ENCODE assay signal across 36 cellular contexts in genomic region chr9:124875501-124875900, GRCh38. TPM values are rescaled to one million over a fixed set of nuclear protein-coding genes. Genes with fewer than 3 reads are reported as not detected.
A peak's percentile ranks its signal among the peaks of the same experiment; 100 is the strongest.
DNase-seq lines count a peak whose midpoint lies in the region; ATAC-seq, FAIRE-seq and TF ChIP-seq lines count a peak whose summit lies in the region.
"Had no signal": no experiment of that assay in that cellular context is flagged by ENCODE, and none has a peak within 500 bp of the region (broad histone marks: within the 10 kb centered on the region; RNA-seq: fewer than 3 reads in every experiment).

No MANE protein-coding gene starts in this region.

- H3K27ac Mint-ChIP-seq in T-helper 1 cell treated with Interleukin-12 subunit alpha and Interleukin-12 subunit beta and Interleukin-4 antibody, amounts not matched to agents 30 μg/mL and 1 μg/mL, for 36 hours = peak overlapping the region; percentile 45
- H3K27ac Mint-ChIP-seq in activated B cell treated with CpG ODN at 0.5 μM for 24 hours = peak overlapping the region; percentile 12
- H3K27ac Mint-ChIP-seq in immature natural killer cell = peak overlapping the region; percentile 44 to 86 (median 64)

- H3K36me3 ChIP-seq in WERI-Rb-1 = peaks cover 92% of the 10 kb centered on the region

- no peaks in the 10 kb centered on the region for H3K27me3 ChIP-seq in AG04450 (ENCODE audit: control insufficient read depth, insufficient read depth, low read length)
- H3K27me3 ChIP-seq in WERI-Rb-1 (ENCODE audit: insufficient read depth, low read depth, severe bottlenecking) = no peaks in the 10 kb centered on the region
- H3K27me3 ChIP-seq: body of pancreas, stomach had no signal

- H3K36me3 Mint-ChIP-seq in T-helper 1 cell treated with Interleukin-12 subunit alpha and Interleukin-12 subunit beta and Interleukin-4 antibody, amounts not matched to agents 30 μg/mL and 1 μg/mL, for 36 hours (ENCODE audit: low read depth) = peaks cover 54% of the 10 kb centered on the region
- peaks cover 83% of the 10 kb centered on the region for H3K36me3 Mint-ChIP-seq in activated B cell treated with CpG ODN at 0.5 μM for 24 hours (ENCODE audit: low read depth)
- peaks cover 6 to 49% (median 24%) of the 10 kb centered on the region in 3 donors for H3K36me3 Mint-ChIP-seq in immature natural killer cell

- no peak for ATAC-seq in activated B cell treated with CpG ODN at 0.5 μM for 24 hours (ENCODE audit: low read depth)
- ATAC-seq: activated CD4-positive, CD25-positive, alpha-beta regulatory T cell treated with anti-CD3 and anti-CD28 coated beads, Interleukin-2, amount 50 U/mL, for 24 hours; body of pancreas; left colon had no signal

- TF ChIP-seq POLR2A in H54 (IDR thresholded peaks at IDR 0.05; ENCODE audit: low read depth, low read length) = no peak

- H3K9me3 ChIP-seq in AG04450 (ENCODE audit: control insufficient read depth, insufficient read depth, low read length) (no peaks in the 10 kb centered on the region), WERI-Rb-1 (ENCODE audit: severe bottlenecking) (no peaks in the 10 kb centered on the region)
- H3K9me3 ChIP-seq: body of pancreas, stomach had no signal

- H3K27ac ChIP-seq in AG04450 (ENCODE audit: low read depth, low read length) (peak overlapping the region; percentile 2), WERI-Rb-1 (no peak overlapping the region)
- H3K27ac ChIP-seq: 22Rv1, body of pancreas, stomach had no signal

- TF ChIP-seq CTCF in AG04450 (IDR thresholded peaks at IDR 0.05; ENCODE audit: low read depth, low read length) (no peak), activated B cell treated with CpG ODN at 0.5 μM for 24 hours (IDR thresholded peaks at IDR 0.05) (no peak), WERI-Rb-1 (IDR thresholded peaks at IDR 0.05; ENCODE audit: low read depth, low read length) (no peak)

- FAIRE-seq in frontal cortex (lab: Jason Lieb, UNC) = no peak
- no peak for FAIRE-seq in H54 (lab: Jason Lieb, UNC)
- FAIRE-seq: endothelial cell of umbilical vein, urothelium cell line had no signal

- CTCF ChIA-PET in AG04450 (lab: Charles Lee) (no interaction called here), activated B cell treated with CpG ODN at 0.5 μM for 24 hours (lab: Charles Lee) (no interaction called here)

- POLR2A ChIA-PET in AG04450 (lab: Yijun Ruan, JAX) (no interaction called here), activated B cell treated with CpG ODN at 0.5 μM for 24 hours (lab: Charles Lee) (interaction anchor here (7.3 kb wide), 1 partner anchor 13 kb away, joined by 164 read pairs; the partner anchor contains the start of genes ARPC5L and RPL35)

- intact Hi-C loops in activated B cell treated with CpG ODN at 0.5 μM for 24 hours (cut with micrococcal nuclease) = no loop called here

- no peaks in the 10 kb centered on the region for H3K27me3 Mint-ChIP-seq in T-helper 1 cell treated with Interleukin-12 subunit alpha and Interleukin-12 subunit beta and Interleukin-4 antibody, amounts not matched to agents 30 μg/mL and 1 μg/mL, for 36 hours (ENCODE audit: low read depth)
- no peaks in the 10 kb centered on the region for H3K27me3 Mint-ChIP-seq in activated B cell treated with CpG ODN at 0.5 μM for 24 hours
- H3K27me3 Mint-ChIP-seq in immature natural killer cell (ENCODE audit: low read depth in 3 of 3) = peaks cover 5 to 23% (median 15%) of the 10 kb centered on the region in 3 donors

- H3K4me3 ChIP-seq in AG04450 (ENCODE audit: low read depth, low read length) = no peak overlapping the region
- H3K4me3 ChIP-seq in WERI-Rb-1 (ENCODE audit: low read depth, low read length) = no peak overlapping the region
- H3K4me3 ChIP-seq: body of pancreas, stomach had no signal

- H3K4me1 Mint-ChIP-seq in T-helper 1 cell treated with Interleukin-12 subunit alpha and Interleukin-12 subunit beta and Interleukin-4 antibody, amounts not matched to agents 30 μg/mL and 1 μg/mL, for 36 hours (ENCODE audit: low read depth) = peaks cover 32% of the 10 kb centered on the region
- H3K4me1 Mint-ChIP-seq in activated B cell treated with CpG ODN at 0.5 μM for 24 hours (peaks cover 48% of the 10 kb centered on the region), immature natural killer cell (peaks cover 85 to 88% of the 10 kb centered on the region in 2 donors)

- DNase-seq in T-helper 1 cell (no peak), AG04450 (ENCODE audit: low read depth, low spot score) (no peak), activated B cell treated with CpG ODN at 0.5 μM for 24 hours (no peak), immature natural killer cell (no peak), frontal cortex (ENCODE audit: low spot score in 2 of 2) (no peak), H54 (ENCODE audit: insufficient read length, low spot score) (no peak), WERI-Rb-1 (no peak)
- DNase-seq: activated naive CD4-positive, alpha-beta T cell treated with Interleukin-2 at 50 U/mL for 16 hours; activated T-cell treated with anti-CD3 and anti-CD28 coated beads, Interleukin-2, amount 50 U/mL, for 1 hour; body of pancreas; cerebellar nuclear complex; DND-41; GF-D8; GOT3; hippocampal formation; KBM-7; left colon; mesendoderm; NCI-H1092; NCI-H187; NCI-H2171 treated with DMSO at 0.1 percent for 48 hours; NCI-H510A; RPMI8226; stimulated activated CD4-positive, alpha-beta T cell treated with anti-CD3 and anti-CD28 coated beads, Interleukin-1b, Interleukin-23, amount 100 ng/mL, for 48 hours; stomach had no signal

- H3K9me3 Mint-ChIP-seq in T-helper 1 cell treated with Interleukin-12 subunit alpha and Interleukin-12 subunit beta and Interleukin-4 antibody, amounts not matched to agents 30 μg/mL and 1 μg/mL, for 36 hours = no peaks in the 10 kb centered on the region
- H3K9me3 Mint-ChIP-seq in activated B cell treated with CpG ODN at 0.5 μM for 24 hours (no peaks in the 10 kb centered on the region), immature natural killer cell (no peaks in the 10 kb centered on the region)

- no peak overlapping the region for H3K4me3 Mint-ChIP-seq in T-helper 1 cell treated with Interleukin-12 subunit alpha and Interleukin-12 subunit beta and Interleukin-4 antibody, amounts not matched to agents 30 μg/mL and 1 μg/mL, for 36 hours
- H3K4me3 Mint-ChIP-seq in activated B cell treated with CpG ODN at 0.5 μM for 24 hours = no peak overlapping the region
- H3K4me3 Mint-ChIP-seq in immature natural killer cell = peak overlapping the region in 1 of 5 donors; percentile 18
- H3K4me3 Mint-ChIP-seq: CD14-positive monocyte had no signal

RNA-seq across cellular contexts. Expression of gene ARPC5L, which starts 13.6 kb away (rescaled TPM):
- 45.8 and 62.0 TPM in 2 replicates for polyA plus RNA-seq in AG04450 (2011; rRNA removed)
- polyA minus RNA-seq in AG04450 (2011; rRNA and poly(A)+ RNA removed) = 17.5 and 18.3 TPM in 2 replicates
- total RNA-seq in activated B cell treated with CpG ODN at 0.5 μM for 24 hours = 91.5 and 93.1 TPM in 2 replicates
- polyA plus RNA-seq in immature natural killer cell = 100 to 1,000 TPM; 169 to 202 (median 172) TPM
- total RNA-seq in frontal cortex = 10.6 TPM

RNA-seq across cellular contexts. Expression of gene RPL35, which starts 13.7 kb away (rescaled TPM):
- polyA plus RNA-seq in AG04450 (2011; rRNA removed) = 1,392 and 2,283 TPM in 2 replicates
- 210 and 338 TPM in 2 replicates for polyA minus RNA-seq in AG04450 (2011; rRNA and poly(A)+ RNA removed)
- 2,037 and 2,426 TPM in 2 replicates for total RNA-seq in activated B cell treated with CpG ODN at 0.5 μM for 24 hours
- 1,000 to 10,000 TPM in 2 of 3 donors, 100 to 1,000 TPM in 1; 774 to 2,756 (median 1,213) TPM for polyA plus RNA-seq in immature natural killer cell
- 884 TPM for total RNA-seq in frontal cortex

RNA-seq across cellular contexts. Expression of gene WDR38, which starts 22.2 kb away (rescaled TPM):
- polyA plus RNA-seq in AG04450 (2011; rRNA removed) = not detected in 2 replicates
- polyA minus RNA-seq in AG04450 (2011; rRNA and poly(A)+ RNA removed) = not detected in 2 replicates
- total RNA-seq in activated B cell treated with CpG ODN at 0.5 μM for 24 hours = not detected in 2 replicates
- not detected for polyA plus RNA-seq in immature natural killer cell
- not detected for total RNA-seq in frontal cortex
- total RNA-seq: dermis microvascular lymphatic vessel endothelial cell; endothelial cell of umbilical vein; fibroblast of lung; HT1080; left colon; M059J; stomach; T-helper 1 cell treated with Interleukin-12 subunit alpha and Interleukin-12 subunit beta and Interleukin-4 antibody, amounts not matched to agents 30 ng/mL and 1 ng/mL, for 36 hours had no signal
- polyA plus RNA-seq: CD14-positive monocyte, endothelial cell of umbilical vein, fibroblast of lung, stomach had no signal

Comparison
In these comparisons a context has a peak if more than half of its experiments do, and no peak if none do; other contexts are left out.
1. H3K27ac Mint-ChIP-seq: peak in every context shown above with its lines; median percentile 64 in immature natural killer cell; 45 in T-helper 1 cell treated with Interleukin-12 subunit alpha and Interleukin-12 subunit beta and Interleukin-4 antibody, amounts not matched to agents 30 μg/mL and 1 μg/mL, for 36 hours; 12 in activated B cell treated with CpG ODN at 0.5 μM for 24 hours.